ENCODE assay signal across 1 cellular context in genomic region chr1:205775015-205775716, GRCh38.
TF ChIP-seq lines count a peak whose summit lies in the region.

Gene RAB29 (minus strand): TSS chr1:205775482. CDS start chr1:205774956, 526 bp downstream.

TF ChIP-seq in GM12878, 131 proteins besides CTCF, POLR2A, EP300 and RAD21 (continued from another document):
- TF ChIP-seq, protein P1, sequence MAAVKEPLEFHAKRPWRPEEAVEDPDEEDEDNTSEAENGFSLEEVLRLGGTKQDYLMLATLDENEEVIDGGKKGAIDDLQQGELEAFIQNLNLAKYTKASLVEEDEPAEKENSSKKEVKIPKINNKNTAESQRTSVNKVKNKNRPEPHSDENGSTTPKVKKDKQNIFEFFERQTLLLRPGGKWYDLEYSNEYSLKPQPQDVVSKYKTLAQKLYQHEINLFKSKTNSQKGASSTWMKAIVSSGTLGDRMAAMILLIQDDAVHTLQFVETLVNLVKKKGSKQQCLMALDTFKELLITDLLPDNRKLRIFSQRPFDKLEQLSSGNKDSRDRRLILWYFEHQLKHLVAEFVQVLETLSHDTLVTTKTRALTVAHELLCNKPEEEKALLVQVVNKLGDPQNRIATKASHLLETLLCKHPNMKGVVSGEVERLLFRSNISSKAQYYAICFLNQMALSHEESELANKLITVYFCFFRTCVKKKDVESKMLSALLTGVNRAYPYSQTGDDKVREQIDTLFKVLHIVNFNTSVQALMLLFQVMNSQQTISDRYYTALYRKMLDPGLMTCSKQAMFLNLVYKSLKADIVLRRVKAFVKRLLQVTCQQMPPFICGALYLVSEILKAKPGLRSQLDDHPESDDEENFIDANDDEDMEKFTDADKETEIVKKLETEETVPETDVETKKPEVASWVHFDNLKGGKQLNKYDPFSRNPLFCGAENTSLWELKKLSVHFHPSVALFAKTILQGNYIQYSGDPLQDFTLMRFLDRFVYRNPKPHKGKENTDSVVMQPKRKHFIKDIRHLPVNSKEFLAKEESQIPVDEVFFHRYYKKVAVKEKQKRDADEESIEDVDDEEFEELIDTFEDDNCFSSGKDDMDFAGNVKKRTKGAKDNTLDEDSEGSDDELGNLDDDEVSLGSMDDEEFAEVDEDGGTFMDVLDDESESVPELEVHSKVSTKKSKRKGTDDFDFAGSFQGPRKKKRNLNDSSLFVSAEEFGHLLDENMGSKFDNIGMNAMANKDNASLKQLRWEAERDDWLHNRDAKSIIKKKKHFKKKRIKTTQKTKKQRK (IDR thresholded peaks at IDR 0.05; ENCODE audit: low read depth, low read length): peak; percentile 26; the same call in 1 of the 2 replicates
- TF ChIP-seq ZBTB4 (CRISPR knock-in tag; IDR thresholded peaks at IDR 0.05) (no peak), TARDBP (IDR thresholded peaks at IDR 0.05; ENCODE audit: borderline replicate concordance) (peak; percentile 89), CBX5 (IDR thresholded peaks at IDR 0.05; ENCODE audit: low read depth) (no peak), CHD1 (IDR thresholded peaks at IDR 0.05; ENCODE audit: low read depth, low read length) (0 out of 2 replicates have a peak, but pooled peaks have one; percentile 20), BACH1 (IDR thresholded peaks at IDR 0.05; ENCODE audit: borderline replicate concordance) (peak; percentile 78; the same call in 1 of the 2 replicates), BHLHE40 (IDR thresholded peaks at IDR 0.05; ENCODE audit: borderline replicate concordance in 1 of 2, low read depth in 2 of 2, low read length in 1 of 2) (peak; percentile 99), KAT2A (conservative IDR thresholded peaks at IDR 0.05; ENCODE audit: control insufficient read depth, low read depth, low read length) (no peak)
- TF ChIP-seq, protein P2, sequence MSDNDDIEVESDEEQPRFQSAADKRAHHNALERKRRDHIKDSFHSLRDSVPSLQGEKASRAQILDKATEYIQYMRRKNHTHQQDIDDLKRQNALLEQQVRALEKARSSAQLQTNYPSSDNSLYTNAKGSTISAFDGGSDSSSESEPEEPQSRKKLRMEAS (IDR thresholded peaks at IDR 0.05; ENCODE audit: low read depth, low read length): peak; percentile 86
